In the genomic region with DNA sequence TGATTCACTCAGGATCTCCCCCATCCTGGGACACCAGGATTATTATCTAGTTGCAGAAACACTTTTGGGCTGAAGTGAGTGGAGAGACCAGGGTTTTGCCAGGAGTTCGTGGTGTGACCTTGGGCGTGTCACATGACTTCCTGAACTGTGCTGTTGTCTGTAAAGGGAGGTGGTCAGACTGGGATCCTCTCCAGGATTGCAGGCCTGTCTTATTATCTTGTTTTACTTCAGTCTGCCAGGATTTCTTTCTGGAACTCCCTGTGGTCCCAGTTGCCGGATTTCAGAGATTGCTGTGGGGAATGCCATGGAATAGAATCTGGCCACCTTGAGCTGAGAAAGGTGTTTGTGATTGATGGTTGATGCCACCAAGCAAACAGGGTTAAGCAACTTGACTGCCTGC, we compare ENCODE assay signal across 1 cellular context.
TF ChIP-seq lines count a peak whose summit lies in the region.

No MANE protein-coding gene starts in this region.

TF ChIP-seq in HCT116, 20 proteins besides CTCF, POLR2A, EP300 and RAD21 (continued from another document):
- TF ChIP-seq, protein P1, sequence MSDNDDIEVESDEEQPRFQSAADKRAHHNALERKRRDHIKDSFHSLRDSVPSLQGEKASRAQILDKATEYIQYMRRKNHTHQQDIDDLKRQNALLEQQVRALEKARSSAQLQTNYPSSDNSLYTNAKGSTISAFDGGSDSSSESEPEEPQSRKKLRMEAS (IDR thresholded peaks at IDR 0.05) = no peak
- no peak for TF ChIP-seq EZH2 (IDR thresholded peaks at IDR 0.05)
- no peak for TF ChIP-seq EGR1 (IDR thresholded peaks at IDR 0.05; ENCODE audit: low read depth)
- no peak for TF ChIP-seq ELF1 (IDR thresholded peaks at IDR 0.05; ENCODE audit: borderline replicate concordance, low read depth)
- no peak for TF ChIP-seq CEBPB (IDR thresholded peaks at IDR 0.05; ENCODE audit: low read depth)
- TF ChIP-seq POLR2AphosphoS5 (IDR thresholded peaks at IDR 0.05; ENCODE audit: low read depth, low read length) = no peak
- TF ChIP-seq, protein P2, sequence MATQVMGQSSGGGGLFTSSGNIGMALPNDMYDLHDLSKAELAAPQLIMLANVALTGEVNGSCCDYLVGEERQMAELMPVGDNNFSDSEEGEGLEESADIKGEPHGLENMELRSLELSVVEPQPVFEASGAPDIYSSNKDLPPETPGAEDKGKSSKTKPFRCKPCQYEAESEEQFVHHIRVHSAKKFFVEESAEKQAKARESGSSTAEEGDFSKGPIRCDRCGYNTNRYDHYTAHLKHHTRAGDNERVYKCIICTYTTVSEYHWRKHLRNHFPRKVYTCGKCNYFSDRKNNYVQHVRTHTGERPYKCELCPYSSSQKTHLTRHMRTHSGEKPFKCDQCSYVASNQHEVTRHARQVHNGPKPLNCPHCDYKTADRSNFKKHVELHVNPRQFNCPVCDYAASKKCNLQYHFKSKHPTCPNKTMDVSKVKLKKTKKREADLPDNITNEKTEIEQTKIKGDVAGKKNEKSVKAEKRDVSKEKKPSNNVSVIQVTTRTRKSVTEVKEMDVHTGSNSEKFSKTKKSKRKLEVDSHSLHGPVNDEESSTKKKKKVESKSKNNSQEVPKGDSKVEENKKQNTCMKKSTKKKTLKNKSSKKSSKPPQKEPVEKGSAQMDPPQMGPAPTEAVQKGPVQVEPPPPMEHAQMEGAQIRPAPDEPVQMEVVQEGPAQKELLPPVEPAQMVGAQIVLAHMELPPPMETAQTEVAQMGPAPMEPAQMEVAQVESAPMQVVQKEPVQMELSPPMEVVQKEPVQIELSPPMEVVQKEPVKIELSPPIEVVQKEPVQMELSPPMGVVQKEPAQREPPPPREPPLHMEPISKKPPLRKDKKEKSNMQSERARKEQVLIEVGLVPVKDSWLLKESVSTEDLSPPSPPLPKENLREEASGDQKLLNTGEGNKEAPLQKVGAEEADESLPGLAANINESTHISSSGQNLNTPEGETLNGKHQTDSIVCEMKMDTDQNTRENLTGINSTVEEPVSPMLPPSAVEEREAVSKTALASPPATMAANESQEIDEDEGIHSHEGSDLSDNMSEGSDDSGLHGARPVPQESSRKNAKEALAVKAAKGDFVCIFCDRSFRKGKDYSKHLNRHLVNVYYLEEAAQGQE (IDR thresholded peaks at IDR 0.05; ENCODE audit: low read depth) = no peak
- no peak for TF ChIP-seq YY1 (IDR thresholded peaks at IDR 0.05; ENCODE audit: extremely low read depth, insufficient replicate concordance, low read depth, low read length)
- TF ChIP-seq FOSL1 (IDR thresholded peaks at IDR 0.05; ENCODE audit: low read depth) = no peak
